ENCODE assay signal across 25 cellular contexts in genomic region chr7:138538996-138539644, GRCh38.
"Had no signal": no experiment of that assay in that cellular context is flagged by ENCODE, and none has a peak within 500 bp of the region (broad histone marks: within the 10 kb centered on the region; RNA-seq: fewer than 3 reads in every experiment).

No MANE protein-coding gene starts in this region.

- H2AFZ ChIP-seq: parathyroid adenoma had no signal

- H3K4me1 ChIP-seq: esophagus muscularis mucosa, prostate gland, right atrium auricular region, sigmoid colon, stomach, thyroid gland, vagina had no signal

- DNase-seq: effector CD8-positive, alpha-beta T cell; endodermal cell; glutamatergic neuron; heart right ventricle; hippocampal formation; left cardiac atrium; left lung; mucosa of descending colon; naive B cell; sigmoid colon; stimulated activated CD4-positive, alpha-beta T cell treated with anti-CD3 and anti-CD28 coated beads, Interleukin-2, amount 100 ng/mL, for 24 hours; stimulated activated CD4-positive, alpha-beta T cell treated with anti-CD3 and anti-CD28 coated beads, Interleukin-4, amount 100 ng/mL, for 24 hours; stimulated activated naive CD4-positive, alpha-beta T cell treated with Interleukin-2 at 50 U/mL for 16 hours; stomach; thyroid gland; trophoblast cell had no signal

- FAIRE-seq: islet of Langerhans had no signal

- H3K36me3 ChIP-seq: prostate gland had no signal

- H3K4me3 ChIP-seq: esophagus muscularis mucosa, heart right ventricle, left lung, mucosa of descending colon, prostate gland, right atrium auricular region, sigmoid colon, stomach, thyroid gland, vagina had no signal

- H3K9me3 ChIP-seq: esophagus muscularis mucosa, mucosa of descending colon, neutrophil, prostate gland, right atrium auricular region, sigmoid colon, thyroid gland, vagina had no signal

- H3K27ac ChIP-seq: esophagus muscularis mucosa, neutrophil, parathyroid adenoma, prostate gland, right atrium auricular region, sigmoid colon, stomach, vagina had no signal

- H3K27me3 ChIP-seq: esophagus muscularis mucosa, heart right ventricle, left lung, neutrophil, right atrium auricular region, sigmoid colon, stomach, thyroid gland, vagina had no signal

- ATAC-seq: heart right ventricle; left cardiac atrium; left lung; mucosa of descending colon; natural killer cell treated with Interleukin-12 subunit alpha and Interleukin-12 subunit beta and Interleukin-15 and Interleukin-18, amount 100 ng/mL, for 72 hours; stimulated activated effector memory CD8-positive, alpha-beta T cell treated with anti-CD3 and anti-CD28 coated beads, Interleukin-12 subunit alpha, Interleukin-12 subunit beta, amount 100 ng/mL, for 72 hours had no signal

- H3K9ac ChIP-seq: parathyroid adenoma had no signal
